19 cellular contexts compared by ENCODE assay signal in the genomic region with DNA sequence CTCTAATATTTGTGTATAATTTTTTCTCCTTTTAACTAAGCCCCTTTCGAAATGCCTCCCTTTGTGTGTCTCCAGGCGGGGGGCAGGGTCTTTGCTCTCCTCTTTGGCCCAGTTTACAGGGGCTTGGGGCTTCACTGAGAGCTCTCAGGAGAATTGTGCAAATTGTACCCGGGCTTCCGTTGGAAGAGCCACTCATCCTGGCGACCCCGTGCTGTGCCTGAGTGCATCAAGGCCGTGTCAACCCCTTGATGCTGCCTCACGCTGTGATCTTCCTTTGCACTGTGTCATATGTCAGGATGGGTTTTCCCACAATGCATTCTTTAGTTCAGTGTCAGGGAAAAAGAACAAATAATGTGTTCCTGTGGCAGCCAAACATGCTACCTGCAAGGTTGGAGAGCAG.
DNase-seq lines count a peak whose midpoint lies in the region; ATAC-seq and TF ChIP-seq lines count a peak whose summit lies in the region.
"Had no signal": no experiment of that assay in that cellular context is flagged by ENCODE, and none has a peak within 500 bp of the region (broad histone marks: within the 10 kb centered on the region; RNA-seq: fewer than 3 reads in every experiment).

No MANE protein-coding gene starts in this region.

- no peaks in the 10 kb centered on the region for H4K20me1 ChIP-seq in SK-N-SH (ENCODE audit: insufficient read depth)

- ATAC-seq in T-cell (replicated peaks in 1 of 4) = no peak
- ATAC-seq in activated CD8-positive, alpha-beta T cell treated with anti-CD3 and anti-CD28 coated beads for 36 hours = no peak
- ATAC-seq: body of pancreas, heart right ventricle, left lung had no signal

- H3K36me3 Mint-ChIP-seq in T-cell = no peaks in the 10 kb centered on the region
- no peaks in the 10 kb centered on the region for H3K36me3 Mint-ChIP-seq in activated CD8-positive, alpha-beta T cell treated with anti-CD3 and anti-CD28 coated beads for 36 hours (ENCODE audit: low read depth)

- no peak for TF ChIP-seq EP300 in SK-N-SH (IDR thresholded peaks at IDR 0.05; ENCODE audit: borderline replicate concordance in 1 of 2, low read depth in 1 of 2, low read length in 1 of 2)

- TF ChIP-seq RAD21 in SK-N-SH (IDR thresholded peaks at IDR 0.05; ENCODE audit: low read length) = no peak

- intact Hi-C loops in activated CD8-positive, alpha-beta T cell treated with anti-CD3 and anti-CD28 coated beads for 36 hours (cut with micrococcal nuclease) = no loop called here

- H3K4me1 Mint-ChIP-seq in T-cell = no peaks in the 10 kb centered on the region
- no peaks in the 10 kb centered on the region for H3K4me1 Mint-ChIP-seq in activated CD8-positive, alpha-beta T cell treated with anti-CD3 and anti-CD28 coated beads for 36 hours (ENCODE audit: low read depth)

- peak; percentile 4 for DNase-seq in DMS79 treated with DMSO at 0.1 percent for 48 hours (lab: John Stamatoyannopoulos, UW)
- peak; percentile 41 for DNase-seq in NCI-H1092 (lab: John Stamatoyannopoulos, UW)
- DNase-seq in NCI-H748 treated with DMSO at 0.1 percent for 48 hours (lab: John Stamatoyannopoulos, UW) = peak; percentile 86
- DNase-seq in iPS-NIHi11 (ENCODE audit: low spot score) = peak; percentile 49
- no peak for DNase-seq in SK-N-SH
- no peak for DNase-seq in activated T-cell treated with anti-CD3 and anti-CD28 coated beads, Interleukin-2, amount 50 U/mL, for 48 hours
- no peak for DNase-seq in T-cell
- DNase-seq in activated CD8-positive, alpha-beta T cell treated with anti-CD3 and anti-CD28 coated beads for 36 hours = no peak
- DNase-seq: activated CD4-positive, CD25-positive, alpha-beta regulatory T cell treated with anti-CD3 and anti-CD28 coated beads, Interleukin-2, amount 50 U/mL, for 72 hours; activated naive CD4-positive, alpha-beta T cell treated with anti-CD3 and anti-CD28 coated beads for 36 hours; body of pancreas; COR-L47; heart right ventricle; KG1; NCI-H1105 treated with DMSO at 0.1 percent for 48 hours; NK-92 treated with Interleukin-12 subunit alpha and Interleukin-12 subunit beta, amount 100 ng/mL, for 24 hours; stomach had no signal

- H3K27me3 Mint-ChIP-seq in T-cell = peaks cover 10 to 18% of the 10 kb centered on the region in 2 donors
- H3K27me3 Mint-ChIP-seq in activated CD8-positive, alpha-beta T cell treated with anti-CD3 and anti-CD28 coated beads for 36 hours = peaks cover 17% of the 10 kb centered on the region

- POLR2A ChIA-PET in SK-N-SH (lab: Yijun Ruan, JAX) = no interaction called here
- POLR2A ChIA-PET in T-cell (lab: Charles Lee) = no interaction called here
- POLR2A ChIA-PET in activated CD8-positive, alpha-beta T cell treated with anti-CD3 and anti-CD28 coated beads for 36 hours (lab: Charles Lee) = no interaction called here

- no peak overlapping the region for H3K4me3 ChIP-seq in SK-N-SH (ENCODE audit: low read depth in 2 of 2, low read length in 1 of 2)
- H3K4me3 ChIP-seq: body of pancreas, heart right ventricle, left lung, prostate gland, stomach had no signal

- no peak overlapping the region for H3K9ac ChIP-seq in SK-N-SH

- no peaks in the 10 kb centered on the region for H3K4me1 ChIP-seq in SK-N-SH (ENCODE audit: control insufficient read depth in 1 of 2, insufficient read depth in 2 of 2, low read depth in 1 of 2, low read length in 1 of 2)
- H3K4me1 ChIP-seq: body of pancreas, heart right ventricle, left lung, prostate gland, stomach had no signal

- no peaks in the 10 kb centered on the region for H3K9me3 ChIP-seq in SK-N-SH
- H3K9me3 ChIP-seq: body of pancreas, heart right ventricle, left lung, prostate gland, stomach had no signal

- TF ChIP-seq CTCF in SK-N-SH (IDR thresholded peaks at IDR 0.05) = no peak
- TF ChIP-seq CTCF in activated CD8-positive, alpha-beta T cell treated with anti-CD3 and anti-CD28 coated beads for 36 hours (IDR thresholded peaks at IDR 0.05) = no peak

- H3F3A ChIP-seq in SK-N-SH (replicated peaks; ENCODE audit: insufficient read depth) = no peaks in the 10 kb centered on the region

- H3K27ac Mint-ChIP-seq in T-cell = no peak overlapping the region
- H3K27ac Mint-ChIP-seq in activated CD8-positive, alpha-beta T cell treated with anti-CD3 and anti-CD28 coated beads for 36 hours = no peak overlapping the region
- H3K27ac Mint-ChIP-seq: activated naive CD4-positive, alpha-beta T cell treated with anti-CD3 and anti-CD28 coated beads for 36 hours had no signal

- no peaks in the 10 kb centered on the region for H3K27me3 ChIP-seq in SK-N-SH (ENCODE audit: insufficient read depth)
- H3K27me3 ChIP-seq: body of pancreas had no signal

- H3K27ac ChIP-seq in SK-N-SH (ENCODE audit: low read depth in 2 of 2, low read length in 1 of 2) = no peak overlapping the region
- H3K27ac ChIP-seq: body of pancreas, heart right ventricle, left lung, prostate gland, stomach had no signal

- H3K79me2 ChIP-seq in SK-N-SH (ENCODE audit: insufficient read depth) = no peaks in the 10 kb centered on the region

- no peak overlapping the region for H2AFZ ChIP-seq in SK-N-SH (ENCODE audit: low read depth)

- no peak overlapping the region for H3K4me3 Mint-ChIP-seq in T-cell
- no peak overlapping the region for H3K4me3 Mint-ChIP-seq in activated CD8-positive, alpha-beta T cell treated with anti-CD3 and anti-CD28 coated beads for 36 hours
- H3K4me3 Mint-ChIP-seq: activated naive CD4-positive, alpha-beta T cell treated with anti-CD3 and anti-CD28 coated beads for 36 hours had no signal

- no peaks in the 10 kb centered on the region for H3K9me2 ChIP-seq in SK-N-SH

- H3K4me2 ChIP-seq in SK-N-SH = no peak overlapping the region

- CTCF ChIA-PET in SK-N-SH (lab: Yijun Ruan, JAX) = no interaction called here
- CTCF ChIA-PET in T-cell (lab: Charles Lee) = no interaction called here
- CTCF ChIA-PET in activated CD8-positive, alpha-beta T cell treated with anti-CD3 and anti-CD28 coated beads for 36 hours (lab: Charles Lee) = interaction anchor here (0.6 kb wide), 1 partner anchor 1164 kb away, joined by 3 read pairs; no protein-coding TSS in a partner anchor

- H3K9me3 Mint-ChIP-seq in T-cell = peaks cover 0 to 2% (median 0%) of the 10 kb centered on the region in 3 donors
- H3K9me3 Mint-ChIP-seq in activated CD8-positive, alpha-beta T cell treated with anti-CD3 and anti-CD28 coated beads for 36 hours = no peaks in the 10 kb centered on the region
- H3K9me3 Mint-ChIP-seq: activated naive CD4-positive, alpha-beta T cell treated with anti-CD3 and anti-CD28 coated beads for 36 hours had no signal

- 65% methylated on average over 6 of the region's 8 CpGs for WGBS in SK-N-SH (ENCODE audit: low lambda C conversion rate)

- H3K36me3 ChIP-seq in SK-N-SH (replicated peaks in 1 of 2; ENCODE audit: control insufficient read depth in 1 of 2, insufficient read depth in 2 of 2, low read length in 1 of 2) = no peaks in the 10 kb centered on the region
- H3K36me3 ChIP-seq: heart right ventricle, left lung, prostate gland, stomach had no signal

TF ChIP-seq in SK-N-SH, 30 proteins besides CTCF, POLR2A, EP300 and RAD21 (continues in another document):
- TF ChIP-seq RCOR1 (IDR thresholded peaks at IDR 0.05; ENCODE audit: low read length) = no peak
- TF ChIP-seq REST (IDR thresholded peaks at IDR 0.05; ENCODE audit: low read depth, low read length) = no peak
- TF ChIP-seq, protein P1, sequence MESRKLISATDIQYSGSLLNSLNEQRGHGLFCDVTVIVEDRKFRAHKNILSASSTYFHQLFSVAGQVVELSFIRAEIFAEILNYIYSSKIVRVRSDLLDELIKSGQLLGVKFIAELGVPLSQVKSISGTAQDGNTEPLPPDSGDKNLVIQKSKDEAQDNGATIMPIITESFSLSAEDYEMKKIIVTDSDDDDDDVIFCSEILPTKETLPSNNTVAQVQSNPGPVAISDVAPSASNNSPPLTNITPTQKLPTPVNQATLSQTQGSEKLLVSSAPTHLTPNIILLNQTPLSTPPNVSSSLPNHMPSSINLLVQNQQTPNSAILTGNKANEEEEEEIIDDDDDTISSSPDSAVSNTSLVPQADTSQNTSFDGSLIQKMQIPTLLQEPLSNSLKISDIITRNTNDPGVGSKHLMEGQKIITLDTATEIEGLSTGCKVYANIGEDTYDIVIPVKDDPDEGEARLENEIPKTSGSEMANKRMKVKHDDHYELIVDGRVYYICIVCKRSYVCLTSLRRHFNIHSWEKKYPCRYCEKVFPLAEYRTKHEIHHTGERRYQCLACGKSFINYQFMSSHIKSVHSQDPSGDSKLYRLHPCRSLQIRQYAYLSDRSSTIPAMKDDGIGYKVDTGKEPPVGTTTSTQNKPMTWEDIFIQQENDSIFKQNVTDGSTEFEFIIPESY (IDR thresholded peaks at IDR 0.05; ENCODE audit: borderline replicate concordance, low read depth) = no peak
- no peak for TF ChIP-seq CHD2 (IDR thresholded peaks at IDR 0.05; ENCODE audit: low read length, partially characterized antibody)
- TF ChIP-seq, protein P2, sequence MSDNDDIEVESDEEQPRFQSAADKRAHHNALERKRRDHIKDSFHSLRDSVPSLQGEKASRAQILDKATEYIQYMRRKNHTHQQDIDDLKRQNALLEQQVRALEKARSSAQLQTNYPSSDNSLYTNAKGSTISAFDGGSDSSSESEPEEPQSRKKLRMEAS (IDR thresholded peaks at IDR 0.05; ENCODE audit: low read depth) = no peak
- TF ChIP-seq ELF1 (IDR thresholded peaks at IDR 0.05) = no peak

Comparison
In these comparisons a context has a peak if more than half of its experiments do, and no peak if none do; other contexts are left out.
1. DNase-seq: peak in DMS79 treated with DMSO at 0.1 percent for 48 hours (single experiment), NCI-H1092 (single experiment), NCI-H748 treated with DMSO at 0.1 percent for 48 hours (single experiment) and iPS-NIHi11 (single experiment); none in SK-N-SH (single experiment), activated T-cell treated with anti-CD3 and anti-CD28 coated beads, Interleukin-2, amount 50 U/mL, for 48 hours (0 of 2), T-cell (0 of 34) and activated CD8-positive, alpha-beta T cell treated with anti-CD3 and anti-CD28 coated beads for 36 hours (single experiment).